8 cellular contexts compared by ENCODE assay signal in genomic region chr1:144551543-144552424, GRCh38. TPM values are rescaled to one million over a fixed set of nuclear protein-coding genes. Genes with fewer than 3 reads are reported as not detected.
DNase-seq lines count a peak whose midpoint lies in the region; ATAC-seq, FAIRE-seq and TF ChIP-seq lines count a peak whose summit lies in the region.

No MANE protein-coding gene starts in this region.

- H3K27me3 ChIP-seq in endocrine pancreas (ENCODE audit: control insufficient read depth, insufficient read depth, low read length) (no peaks in the 10 kb centered on the region), mesendoderm (ENCODE audit: insufficient read depth, low read length, poor library complexity) (no peaks in the 10 kb centered on the region)

- WGBS in mesendoderm (ENCODE audit: extremely low coverage, insufficient coverage, low lambda C conversion rate): no CpG with 5 or more reads among the region's 48 CpGs

- peak; percentile 99 for TF ChIP-seq POLR2A in GM12892 (IDR thresholded peaks at IDR 0.05; ENCODE audit: low read depth, low read length)

- H4K8ac ChIP-seq in mesendoderm (ENCODE audit: low read depth, low read length): no peak overlapping the region

- H2AK5ac ChIP-seq in mesendoderm (ENCODE audit: low read length): no peak overlapping the region

- H3K56ac ChIP-seq in mesendoderm (ENCODE audit: low read length): peak overlapping the region; percentile 97

- H3K79me1 ChIP-seq in mesendoderm (ENCODE audit: low read length): no peaks in the 10 kb centered on the region

- H3K27ac ChIP-seq in mesendoderm (ENCODE audit: low read depth, low read length): peak overlapping the region; percentile 75

- H3K9me3 ChIP-seq in endocrine pancreas (ENCODE audit: control insufficient read depth, low read length): no peaks in the 10 kb centered on the region

- no peak overlapping the region for H3K4ac ChIP-seq in mesendoderm (ENCODE audit: low read depth, low read length)

- no peak overlapping the region for H2BK15ac ChIP-seq in mesendoderm (replicated peaks; ENCODE audit: low read depth)

- ATAC-seq in HG02870 (IDR thresholded peaks at IDR 0.05; ENCODE audit: unreplicated experiment) (peak; percentile 72), HG02938 (IDR thresholded peaks at IDR 0.05; ENCODE audit: unreplicated experiment) (no peak)

- DNase-seq in GM12892 (ENCODE audit: insufficient read length): peak; percentile 49
- peak; percentile 34 for DNase-seq in NCI-H69 (lab: John Stamatoyannopoulos, UW)
- peak; percentile 64 for DNase-seq in activated CD8-positive, alpha-beta memory T cell treated with anti-CD3 and anti-CD28 coated beads, Interleukin-2, amount 50 U/mL, for 24 hours (ENCODE audit: extremely low read depth)
- peak; percentile 98 for DNase-seq in mesendoderm
- DNase-seq in stimulated activated CD8-positive, alpha-beta memory T cell treated with anti-CD3 and anti-CD28 coated beads, Interleukin-15, amount 100 ng/mL, for 24 hours (ENCODE audit: low read depth): peak; percentile 58

- H3K9ac ChIP-seq in endocrine pancreas (ENCODE audit: control insufficient read depth, insufficient read depth, low read length) (peak overlapping the region; percentile 84), mesendoderm (ENCODE audit: low read length) (peak overlapping the region; percentile 81)

- H3K4me2 ChIP-seq in mesendoderm (ENCODE audit: low read length): peak overlapping the region; percentile 52

- no peak overlapping the region for H3K23ac ChIP-seq in mesendoderm (ENCODE audit: low read length)

- peak overlapping the region; percentile 39 for H3K18ac ChIP-seq in mesendoderm (ENCODE audit: low read length)

- no peak overlapping the region for H2BK120ac ChIP-seq in mesendoderm (ENCODE audit: low read depth, low read length)

- H3K4me1 ChIP-seq in endocrine pancreas (ENCODE audit: control insufficient read depth, insufficient read depth, low read length) (no peaks in the 10 kb centered on the region), mesendoderm (ENCODE audit: control insufficient read depth, low read depth, low read length) (no peaks in the 10 kb centered on the region)

- no peaks in the 10 kb centered on the region for H3K79me2 ChIP-seq in mesendoderm (ENCODE audit: control insufficient read depth, insufficient read depth, low read length)

- H3K4me3 ChIP-seq in endocrine pancreas (ENCODE audit: control insufficient read depth, insufficient read depth, low read length): peak overlapping the region; percentile 74
- no peak overlapping the region for H3K4me3 ChIP-seq in mesendoderm (ENCODE audit: low read length)

- H4K5ac ChIP-seq in mesendoderm (ENCODE audit: low read length): no peak overlapping the region

- H2BK5ac ChIP-seq in mesendoderm (ENCODE audit: low read length): peak overlapping the region; percentile 100

- H3K36me3 ChIP-seq in endocrine pancreas (ENCODE audit: control insufficient read depth, insufficient read depth, low read length) (no peaks in the 10 kb centered on the region), mesendoderm (ENCODE audit: control insufficient read depth, insufficient read depth, low read length) (no peaks in the 10 kb centered on the region)

- FAIRE-seq in GM12892 (lab: Jason Lieb, UNC): no peak

RNA-seq across cellular contexts. Expression of gene PPIAL4F, which starts 40.9 kb away (rescaled TPM):
- polyA plus RNA-seq in GM12892 (2012; ENCODE audit: missing spikeins): not detected
- not detected for polyA plus RNA-seq in mesendoderm (2013, experiment 1 of 2)
- polyA plus RNA-seq in mesendoderm (2013, experiment 2 of 2): not detected

Comparison
In these comparisons a context has a peak if more than half of its experiments do, and no peak if none do; other contexts are left out.
1. DNase-seq: peak in every context shown above with its lines; median percentile 98 in mesendoderm; 64 in activated CD8-positive, alpha-beta memory T cell treated with anti-CD3 and anti-CD28 coated beads, Interleukin-2, amount 50 U/mL, for 24 hours; 58 in stimulated activated CD8-positive, alpha-beta memory T cell treated with anti-CD3 and anti-CD28 coated beads, Interleukin-15, amount 100 ng/mL, for 24 hours; 49 in GM12892; 34 in NCI-H69.